In the genomic region with DNA sequence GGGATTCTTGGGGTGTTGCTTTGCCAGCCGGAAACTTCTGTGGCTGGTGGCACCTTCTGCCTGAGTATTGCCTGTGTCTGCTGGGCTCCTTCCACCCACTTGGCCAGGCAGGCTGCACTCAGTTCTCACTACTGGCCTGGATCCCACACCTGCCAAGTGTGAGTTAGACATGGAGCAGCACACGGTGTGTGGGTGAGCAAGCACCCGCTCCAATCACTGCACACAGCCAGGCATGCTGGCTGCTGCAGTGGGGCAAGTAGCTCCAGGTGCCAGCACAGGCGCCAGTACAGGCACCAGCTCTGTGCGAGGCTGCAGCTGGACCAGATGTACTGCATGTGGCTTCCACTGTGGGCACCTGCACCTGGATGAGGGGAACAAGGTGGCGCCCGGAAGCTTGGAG, we compare ENCODE assay signal across 24 cellular contexts. TPM values are rescaled to one million over a fixed set of nuclear protein-coding genes. Genes with fewer than 3 reads are reported as not detected.
A peak's percentile ranks its signal among the peaks of the same experiment; 100 is the strongest.
DNase-seq lines count a peak whose midpoint lies in the region; ATAC-seq, FAIRE-seq and TF ChIP-seq lines count a peak whose summit lies in the region.
"Had no signal": no experiment of that assay in that cellular context is flagged by ENCODE, and none has a peak within 500 bp of the region (broad histone marks: within the 10 kb centered on the region; RNA-seq: fewer than 3 reads in every experiment).

No MANE protein-coding gene starts in this region.

- no peaks in the 10 kb centered on the region for H4K20me1 ChIP-seq in K562 (replicated peaks; ENCODE audit: control insufficient read depth, insufficient read depth, low read length)

- no peak overlapping the region for H3K9ac ChIP-seq in K562 (ENCODE audit: insufficient read depth in 1 of 2, low read depth in 2 of 2, low read length in 2 of 2)
- H3K9ac ChIP-seq: KMS-11 had no signal

- no peak for FAIRE-seq in K562 (lab: Jason Lieb, UNC)
- FAIRE-seq in GM12892 (lab: Jason Lieb, UNC): no peak
- FAIRE-seq: A549, GM12878 had no signal

- H3K4me1 Mint-ChIP-seq in CD8-positive, alpha-beta T cell (ENCODE audit: low read depth): no peaks in the 10 kb centered on the region

- TF ChIP-seq RAD21 in K562 (CRISPR knock-in tag; conservative IDR thresholded peaks at IDR 0.05 in 1 of 2, IDR thresholded peaks at IDR 0.05 in 1 of 2): no peak

- in situ Hi-C loops in K562 (cut with MboI): no loop called here

- H3K9me1 ChIP-seq in K562 (ENCODE audit: control insufficient read depth, insufficient read depth, low read length): no peaks in the 10 kb centered on the region

- no peaks in the 10 kb centered on the region for H3K9me3 Mint-ChIP-seq in CD8-positive, alpha-beta T cell
- H3K9me3 Mint-ChIP-seq: CD4-positive, alpha-beta memory T cell had no signal

- no peak overlapping the region for H3K27ac Mint-ChIP-seq in CD8-positive, alpha-beta T cell
- H3K27ac Mint-ChIP-seq: CD4-positive, alpha-beta memory T cell had no signal

- no peak overlapping the region for H2AFZ ChIP-seq in K562 (ENCODE audit: low read depth, low read length)
- H2AFZ ChIP-seq: PC-9 had no signal

- H3K4me1 ChIP-seq in K562 (replicated peaks in 1 of 2; ENCODE audit: control insufficient read depth in 2 of 2, insufficient read depth in 2 of 2, low read length in 2 of 2) (peaks cover 0 to 6% of the 10 kb centered on the region in 2 experiments; a peak in 1 of 5 replicates), psoas muscle (peaks cover 25% of the 10 kb centered on the region)
- no peaks in the 10 kb centered on the region for H3K4me1 ChIP-seq in CD8-positive, alpha-beta T cell (ENCODE audit: insufficient read depth, low read length)
- H3K4me1 ChIP-seq: Caco-2 had no signal

- H3K4me3 ChIP-seq in K562: no peak overlapping the region
- H3K4me3 ChIP-seq in psoas muscle: no peak overlapping the region
- no peak overlapping the region for H3K4me3 ChIP-seq in CD8-positive, alpha-beta T cell (ENCODE audit: low read depth, low read length)
- H3K4me3 ChIP-seq: A549, GM12878, PC-9 had no signal

- BruUV-seq in K562 (replicated peaks; lab: Mats Ljungman, UMichigan): no TSS peak

- no peak for TF ChIP-seq EP300 in K562 (IDR thresholded peaks at IDR 0.05; ENCODE audit: low read length)

- H3K79me2 ChIP-seq in K562 (ENCODE audit: control insufficient read depth, insufficient read depth, low read length): peaks cover 6% of the 10 kb centered on the region; the same call in 2 of the 3 replicates

- no peaks in the 10 kb centered on the region for H3K27me3 Mint-ChIP-seq in CD8-positive, alpha-beta T cell (ENCODE audit: low read depth)
- H3K27me3 Mint-ChIP-seq: CD4-positive, alpha-beta memory T cell had no signal

- H3K36me3 Mint-ChIP-seq in CD8-positive, alpha-beta T cell: peaks cover 67% of the 10 kb centered on the region

- H3K4me3 Mint-ChIP-seq in CD8-positive, alpha-beta T cell: no peak overlapping the region
- H3K4me3 Mint-ChIP-seq: CD4-positive, alpha-beta memory T cell had no signal

- peak; percentile 50 for DNase-seq in Ammon's horn (ENCODE audit: low spot score)
- DNase-seq in K562 (ENCODE audit: extremely low read depth in 1 of 4, low spot score in 3 of 4): no peak
- no peak for DNase-seq in left colon
- peak in 1 of 2 donors; percentile 52 for DNase-seq in psoas muscle
- DNase-seq in NCI-H2081 treated with DMSO at 0.1 percent for 48 hours (lab: John Stamatoyannopoulos, UW): no peak
- no peak for DNase-seq in CD8-positive, alpha-beta T cell
- no peak for DNase-seq in GM12892 (ENCODE audit: insufficient read length)
- DNase-seq: AML-193; C1 segment of cervical spinal cord; Caco-2; CD4-positive, alpha-beta memory T cell; EL; GDM1; IMR-90; MM.1S; NCI-H2029; NCI-H446 treated with DMSO at 0.1 percent for 48 hours; NCI-H526 treated with DMSO at 0.1 percent for 48 hours; PC-9; SHP77 had no signal

- H3K27me3 ChIP-seq in K562 (ENCODE audit: control insufficient read depth in 2 of 2, insufficient read depth in 2 of 2, low read length in 2 of 2): no peaks in the 10 kb centered on the region
- H3K27me3 ChIP-seq in psoas muscle (ENCODE audit: insufficient read depth in 3 of 3, low read length in 2 of 3): no peaks in the 10 kb centered on the region
- H3K27me3 ChIP-seq in CD8-positive, alpha-beta T cell (ENCODE audit: insufficient read depth, low read length): no peaks in the 10 kb centered on the region

- TF ChIP-seq POLR2A in K562 (conservative IDR thresholded peaks at IDR 0.05) (no peak), GM12892 (IDR thresholded peaks at IDR 0.05; ENCODE audit: low read depth, low read length) (no peak)

- H3K9me3 ChIP-seq in K562 (replicated peaks; ENCODE audit: control insufficient read depth, insufficient read depth, low read depth, low read length) (no peaks in the 10 kb centered on the region), psoas muscle (no peaks in the 10 kb centered on the region)
- no peaks in the 10 kb centered on the region for H3K9me3 ChIP-seq in CD8-positive, alpha-beta T cell (ENCODE audit: low read length)
- H3K9me3 ChIP-seq: A549, Caco-2 had no signal

- no peak overlapping the region for H3K4me2 ChIP-seq in K562 (ENCODE audit: insufficient read depth, low read length)
- H3K4me2 ChIP-seq: A549, KMS-11, PC-9 had no signal

- POLR2A ChIA-PET in K562 (lab: Yijun Ruan, JAX): no interaction called here
- POLR2A ChIA-PET in CD8-positive, alpha-beta T cell (lab: Charles Lee): no interaction called here

- H3K36me3 ChIP-seq in K562 (ENCODE audit: control insufficient read depth, insufficient read depth, low read length) (peaks cover 78% of the 10 kb centered on the region), psoas muscle (ENCODE audit: insufficient read depth in 1 of 2, low read depth in 1 of 2) (peaks cover 8 to 55% of the 10 kb centered on the region in 2 donors)
- H3K36me3 ChIP-seq in CD8-positive, alpha-beta T cell (ENCODE audit: insufficient read depth, low read length): peaks cover 16% of the 10 kb centered on the region

- H3K27ac ChIP-seq in K562 (ENCODE audit: extremely low read depth, low read depth, low read length) (no peak overlapping the region), psoas muscle (no peak overlapping the region)
- no peak overlapping the region for H3K27ac ChIP-seq in CD8-positive, alpha-beta T cell (ENCODE audit: low read depth, low read length)
- H3K27ac ChIP-seq: A549, KMS-11, PC-9 had no signal

- 98% methylated on average over 7 of the region's 7 CpGs for WGBS in K562 (ENCODE audit: insufficient coverage, low coverage, missing lambda C conversion rate)
- WGBS in psoas muscle, 3 donors: 56 to 86% (median 74%) methylated on average over 7 of the region's 7 CpGs

- CTCF ChIA-PET in K562 (lab: Yijun Ruan, JAX; ENCODE audit: low intra/inter-chr PET ratio): no interaction called here
- CTCF ChIA-PET in CD8-positive, alpha-beta T cell (lab: Charles Lee): no interaction called here

- TF ChIP-seq CTCF in K562 (IDR thresholded peaks at IDR 0.05 in 2 of 3, conservative IDR thresholded peaks at IDR 0.05 in 1 of 3; ENCODE audit: insufficient read depth in 2 of 3, low read depth in 1 of 3, low read length in 3 of 3) (no peak), psoas muscle (IDR thresholded peaks at IDR 0.05) (no peak)
- no peak for TF ChIP-seq CTCF in CD8-positive, alpha-beta T cell (IDR thresholded peaks at IDR 0.05)

- intact Hi-C loops in K562 (cut with micrococcal nuclease) (no loop called here), left colon (cut with DNase I, micrococcal nuclease) (no loop called here), psoas muscle (cut with DNase I) (no loop called here)
- intact Hi-C loops in CD8-positive, alpha-beta T cell (cut with DNase I, micrococcal nuclease): no loop called here

- ATAC-seq in K562: no peak
- peak; percentile 17 for ATAC-seq in left colon
- ATAC-seq in psoas muscle: peak; percentile 55 to 82 (median 70)
- ATAC-seq in CD8-positive, alpha-beta T cell: no peak
- ATAC-seq: A549, GM12878, HCT116 had no signal

TF ChIP-seq in K562, 482 proteins besides CTCF, POLR2A, EP300 and RAD21 (continues in another document):
- no peak for TF ChIP-seq RBM34 (IDR thresholded peaks at IDR 0.05; ENCODE audit: borderline replicate concordance, insufficient read depth, low read length)
- no peak for TF ChIP-seq CBX1 (IDR thresholded peaks at IDR 0.05; ENCODE audit: low read depth)

RNA-seq across cellular contexts. Expression of gene DCUN1D4, which starts 23.9 kb away (rescaled TPM):
- total RNA-seq in K562 (2011; cell fraction: chromatin; rRNA removed; ENCODE audit: low replicate concordance): 80.2 and 176 TPM in 2 replicates
- 38.9 and 51.6 TPM in 2 replicates for total RNA-seq in K562 (2011; cell fraction: nucleolus; rRNA removed)
- total RNA-seq in K562 (2011; cell fraction: nucleoplasm; rRNA removed): 69.4 and 90.5 TPM in 2 replicates
- total RNA-seq in K562 (2014; rRNA removed) (15.1 and 17.1 TPM in 2 replicates), K562 (2014; rRNA removed; fragmentation: Illumina TruSeq; extraction: Trizol) (28.8 and 31.3 TPM in 2 replicates), K562 (2015; rRNA removed; fragmentation: Illumina TruSeq; extraction: Trizol) (23.0 TPM in 2 replicates), K562 (2021) (33.5 and 35.3 TPM in 2 replicates), left colon (10 to 100 TPM; 29.7 to 37.5 TPM), psoas muscle (10 to 100 TPM; 24.0 to 43.1 (median 31.1) TPM)
- polyA plus RNA-seq in K562 (2011; rRNA removed) (61.0 and 73.5 TPM in 2 replicates), K562 (2014; fragmentation: Illumina TruSeq; extraction: Trizol) (20.5 and 22.8 TPM in 2 replicates), K562 (2014; fragmentation: Nextera tagmentation; extraction: Ambion mirVana) (10 to 100 TPM; 17.0 TPM), K562 (2014; rRNA removed) (27.0 and 32.0 TPM in 2 replicates), psoas muscle (10 to 100 TPM; 13.5 to 30.5 (median 15.0) TPM)
- 21.4 and 24.4 TPM in 2 replicates for polyA plus RNA-seq in K562 (2011; cell fraction: cytosol; rRNA removed)
- 195 and 229 TPM in 2 replicates for polyA plus RNA-seq in K562 (2011; cell fraction: nucleus; rRNA removed)
- 18.7 and 19.5 TPM in 2 replicates for polyA plus RNA-seq in K562 (2012)
- 100 and 104 TPM in 2 replicates for polyA minus RNA-seq in K562 (2011; rRNA and poly(A)+ RNA removed)
- polyA minus RNA-seq in K562 (2011; cell fraction: cytosol; rRNA and poly(A)+ RNA removed): 14.4 and 32.4 TPM in 2 replicates
- polyA minus RNA-seq in K562 (2011; cell fraction: nucleus; rRNA and poly(A)+ RNA removed): 74.2 and 101 TPM in 2 replicates
- total RNA-seq in CD8-positive, alpha-beta T cell: 10 to 100 TPM; 29.3 to 32.4 TPM
- 13.5 TPM for polyA plus RNA-seq in GM12892 (2012; ENCODE audit: missing spikeins)

Comparison
In these comparisons a context has a peak if more than half of its experiments do, and no peak if none do; other contexts are left out.
1. ATAC-seq: peak in left colon (single experiment) and psoas muscle (4 of 4); none in K562 (single experiment) and CD8-positive, alpha-beta T cell (single experiment).